ENCODE assay signal across 10 cellular contexts in genomic region chr15:74817370-74817737, GRCh38. TPM values are rescaled to one million over a fixed set of nuclear protein-coding genes. Genes with fewer than 3 reads are reported as not detected.
DNase-seq lines count a peak whose midpoint lies in the region; ATAC-seq, FAIRE-seq and TF ChIP-seq lines count a peak whose summit lies in the region.
"Had no signal": no experiment of that assay in that cellular context is flagged by ENCODE, and none has a peak within 500 bp of the region (broad histone marks: within the 10 kb centered on the region; RNA-seq: fewer than 3 reads in every experiment).

No MANE protein-coding gene starts in this region.

- WGBS in testis, 2 donors, result 20 to 30% methylated on average over 5 to 9 of the region's 9 CpGs

- no peak overlapping the region for H3K27ac ChIP-seq in testis

- peak in 2 of 3 experiments; percentile 17 to 29 for TF ChIP-seq CTCF in testis (IDR thresholded peaks at IDR 0.05)

- peaks cover 22% of the 10 kb centered on the region for H3K27me3 ChIP-seq in adipocyte (replicated peaks; ENCODE audit: control insufficient read depth, insufficient read depth, low read length)
- no peaks in the 10 kb centered on the region for H3K27me3 ChIP-seq in testis
- H3K27me3 ChIP-seq: BLaER1 treated with 17β-estradiol and CSF1 and Interleukin-3, amounts not matched to agents 10 nM and 100 nM had no signal

- no peak for TF ChIP-seq POLR2A in testis (IDR thresholded peaks at IDR 0.05)

- no peak overlapping the region for H3K9ac ChIP-seq in adipocyte (ENCODE audit: low read length)

- H3K4me3 ChIP-seq in adipocyte (ENCODE audit: low read length) (no peak overlapping the region), testis (no peak overlapping the region)
- H3K4me3 ChIP-seq: BLaER1 treated with 17β-estradiol and CSF1 and Interleukin-3, amounts not matched to agents 10 nM and 100 nM had no signal

- no peak for FAIRE-seq in frontal cortex (lab: Jason Lieb, UNC)

- peak; percentile 38 for DNase-seq in NCI-H2227 (lab: John Stamatoyannopoulos, UW; ENCODE audit: unreplicated experiment)
- no peak for DNase-seq in NCI-H2227 treated with DMSO at 0.1 percent for 48 hours (lab: John Stamatoyannopoulos, UW)
- DNase-seq in adipocyte (ENCODE audit: low read depth), result peak; percentile 33
- peak; percentile 57 for DNase-seq in hepatic stellate cell (ENCODE audit: low spot score)
- peak; percentile 67 for DNase-seq in testis
- no peak for DNase-seq in frontal cortex (ENCODE audit: low spot score in 2 of 2)
- DNase-seq: NCI-H226 had no signal

- intact Hi-C loops in testis (cut with DNase I; ENCODE audit: low total_unique reads), result no loop called here

- no peaks in the 10 kb centered on the region for H3K36me3 ChIP-seq in adipocyte (ENCODE audit: control insufficient read depth, insufficient read depth, low read length, severe bottlenecking)
- H3K36me3 ChIP-seq in testis (ENCODE audit: low read depth, missing control alignments), result no peaks in the 10 kb centered on the region
- H3K36me3 ChIP-seq: BLaER1 treated with 17β-estradiol and CSF1 and Interleukin-3, amounts not matched to agents 10 nM and 100 nM had no signal

- H3K4me1 ChIP-seq in adipocyte (ENCODE audit: control insufficient read depth, insufficient read depth, low read length) (peaks cover 4% of the 10 kb centered on the region), testis (peaks cover 6% of the 10 kb centered on the region)

- ATAC-seq in GM21737 (IDR thresholded peaks at IDR 0.05; ENCODE audit: unreplicated experiment), result no peak
- no peak for ATAC-seq in HG03196 (IDR thresholded peaks at IDR 0.05; ENCODE audit: unreplicated experiment)

- no peaks in the 10 kb centered on the region for H3K9me3 ChIP-seq in adipocyte (ENCODE audit: control insufficient read depth, low read length)
- H3K9me3 ChIP-seq in testis, result no peaks in the 10 kb centered on the region
- H3K9me3 ChIP-seq: BLaER1 treated with 17β-estradiol and CSF1 and Interleukin-3, amounts not matched to agents 10 nM and 100 nM had no signal

RNA-seq across cellular contexts. Expression of gene LMAN1L, which starts 4.7 kb away (rescaled TPM):
- 1 to 10 TPM; 4.3 to 4.6 TPM for total RNA-seq in testis
- 2.2 TPM for polyA plus RNA-seq in testis (ENCODE audit: insufficient read depth, low read depth, low replicate concordance)
- not detected for total RNA-seq in frontal cortex

RNA-seq across cellular contexts. Expression of gene CPLX3, which starts 9.1 kb away (rescaled TPM):
- 1 to 10 TPM; 3.7 to 5.7 TPM for total RNA-seq in testis
- polyA plus RNA-seq in testis (ENCODE audit: insufficient read depth, low read depth, low replicate concordance), result 3.6 TPM
- total RNA-seq in frontal cortex, result 0.82 TPM

RNA-seq across cellular contexts. Expression of gene ULK3, which starts 25.6 kb away (rescaled TPM):
- total RNA-seq in testis (10 to 100 TPM; 68.2 to 78.5 TPM), frontal cortex (30.6 TPM)
- polyA plus RNA-seq in testis (ENCODE audit: insufficient read depth, low read depth, low replicate concordance), result 27.0 TPM

RNA-seq across cellular contexts. Expression of gene CSK, which starts 35.5 kb away (rescaled TPM):
- total RNA-seq in testis (10 to 100 TPM; 41.5 to 43.1 TPM), frontal cortex (26.5 TPM)
- polyA plus RNA-seq in testis (ENCODE audit: insufficient read depth, low read depth, low replicate concordance), result 45.6 TPM

RNA-seq across cellular contexts. Expression of gene SCAMP2, which starts 55.8 kb away (rescaled TPM):
- total RNA-seq in testis, result 100 to 1,000 TPM in 1 of 2 donors, 10 to 100 TPM in 1; 94.8 to 103 TPM
- polyA plus RNA-seq in testis (ENCODE audit: insufficient read depth, low read depth, low replicate concordance), result 130 TPM
- total RNA-seq in frontal cortex, result 4.5 TPM

Comparison
In these comparisons a context has a peak if more than half of its experiments do, and no peak if none do; other contexts are left out.
1. DNase-seq: peak in NCI-H2227 (single experiment), adipocyte (single experiment), hepatic stellate cell (single experiment) and testis (single experiment); none in NCI-H2227 treated with DMSO at 0.1 percent for 48 hours (single experiment) and frontal cortex (0 of 2).